ENCODE assay signal across 8 cellular contexts in the genomic region with DNA sequence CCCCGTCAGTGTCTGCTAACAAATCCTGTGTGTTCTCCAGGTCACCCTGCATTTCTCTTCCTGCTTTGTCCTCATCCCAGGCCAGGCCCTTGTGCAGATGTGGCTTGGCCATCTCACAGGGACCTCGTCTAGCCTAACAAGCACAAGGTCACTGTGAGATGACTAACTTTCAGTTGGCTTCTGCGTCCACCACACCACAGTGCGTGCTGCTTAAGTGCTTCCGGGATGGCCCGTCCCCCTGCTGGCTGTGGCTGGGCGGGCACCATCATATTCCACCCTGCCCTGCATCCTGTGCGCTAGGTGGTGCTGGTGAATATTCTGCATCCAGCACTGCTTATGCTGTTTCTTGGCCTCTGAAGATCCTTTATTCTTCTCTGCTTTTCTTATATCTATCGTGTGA. TPM values are rescaled to one million over a fixed set of nuclear protein-coding genes. Genes with fewer than 3 reads are reported as not detected.
DNase-seq lines count a peak whose midpoint lies in the region; ATAC-seq lines count a peak whose summit lies in the region.

No MANE protein-coding gene starts in this region.

- in situ Hi-C loops in Caki2 (cut with HindIII; ENCODE audit: low pct_unique_long_range_greater_than_20kb, low sequenced_read_pairs), result no loop called here

- DNase-seq in Caki2 (ENCODE audit: low read depth) (peak; percentile 54), astrocyte of the hippocampus (ENCODE audit: low read depth, low spot score) (peak; percentile 29), myocyte (ENCODE audit: low read depth) (peak; percentile 65), AG08395 (ENCODE audit: low spot score) (no peak), NCI-H226 (no peak)
- no peak for DNase-seq in effector CD4-positive, alpha-beta T cell

- ATAC-seq in HG03066 (IDR thresholded peaks at IDR 0.05; ENCODE audit: low read depth, unreplicated experiment) (peak; percentile 58), HG03135 (IDR thresholded peaks at IDR 0.05; ENCODE audit: unreplicated experiment) (no peak)

RNA-seq across cellular contexts. Expression of gene RBBP7, which starts 33.8 kb away (rescaled TPM):
- total RNA-seq in Caki2 (2014; rRNA removed; shearing (Covaris generic); ENCODE audit: low replicate concordance), result 85.5 and 124 TPM in 2 replicates
- total RNA-seq in myocyte, result 87.1 and 96.9 TPM in 2 replicates
- 56.7 TPM for polyA plus RNA-seq in myocyte (2012)

RNA-seq across cellular contexts. Expression of gene TXLNG, which starts 50.1 kb away (rescaled TPM):
- 7.1 and 9.6 TPM in 2 replicates for total RNA-seq in Caki2 (2014; rRNA removed; shearing (Covaris generic); ENCODE audit: low replicate concordance)
- 5.8 and 6.3 TPM in 2 replicates for total RNA-seq in myocyte
- 2.9 TPM for polyA plus RNA-seq in myocyte (2012)

Comparison
In these comparisons a context has a peak if more than half of its experiments do, and no peak if none do; other contexts are left out.
1. DNase-seq: peak in Caki2 (single experiment), astrocyte of the hippocampus (single experiment) and myocyte (single experiment); none in AG08395 (single experiment), NCI-H226 (single experiment) and effector CD4-positive, alpha-beta T cell (single experiment).